ENCODE assay signal across 8 cellular contexts in genomic region chr20:49916146-49917002, GRCh38.
DNase-seq lines count a peak whose midpoint lies in the region; ATAC-seq and TF ChIP-seq lines count a peak whose summit lies in the region.

No MANE protein-coding gene starts in this region.

- TF ChIP-seq CTCF in GM10266 (IDR thresholded peaks at IDR 0.05; ENCODE audit: control insufficient read depth, insufficient read depth, low read depth, missing control alignments) = no peak

- peak; percentile 42 for ATAC-seq in stimulated activated naive CD8-positive, alpha-beta T cell treated with anti-CD3 and anti-CD28 coated beads, Interleukin-15, Interleukin-2, amounts not matched to agents 100 U/mL and 50 U/mL, for 24 hours
- no peak for ATAC-seq in GM19351 (IDR thresholded peaks at IDR 0.05; ENCODE audit: unreplicated experiment)

- DNase-seq in NCI-H2227 (lab: John Stamatoyannopoulos, UW; ENCODE audit: unreplicated experiment) (peak; percentile 57), NCI-H2227 treated with DMSO at 0.1 percent for 48 hours (lab: John Stamatoyannopoulos, UW) (no peak), NCI-H2029 (lab: John Stamatoyannopoulos, UW) (peak; percentile 84), islet precursor cell (peak; percentile 87), GM10266 (ENCODE audit: extremely low spot score) (no peak)
- DNase-seq in stimulated activated naive CD8-positive, alpha-beta T cell treated with anti-CD3 and anti-CD28 coated beads, Interleukin-15, Interleukin-2, amounts not matched to agents 100 U/mL and 50 U/mL, for 24 hours = peak; percentile 29

- H3K27ac ChIP-seq in angular gyrus (ENCODE audit: low read depth, low read length) = peak overlapping the region; percentile 100

Comparison
In these comparisons a context has a peak if more than half of its experiments do, and no peak if none do; other contexts are left out.
1. DNase-seq: peak in NCI-H2227 (single experiment), NCI-H2029 (single experiment), islet precursor cell (single experiment) and stimulated activated naive CD8-positive, alpha-beta T cell treated with anti-CD3 and anti-CD28 coated beads, Interleukin-15, Interleukin-2, amounts not matched to agents 100 U/mL and 50 U/mL, for 24 hours (single experiment); none in NCI-H2227 treated with DMSO at 0.1 percent for 48 hours (single experiment) and GM10266 (single experiment).